ENCODE assay signal across 1 cellular context in the genomic region with DNA sequence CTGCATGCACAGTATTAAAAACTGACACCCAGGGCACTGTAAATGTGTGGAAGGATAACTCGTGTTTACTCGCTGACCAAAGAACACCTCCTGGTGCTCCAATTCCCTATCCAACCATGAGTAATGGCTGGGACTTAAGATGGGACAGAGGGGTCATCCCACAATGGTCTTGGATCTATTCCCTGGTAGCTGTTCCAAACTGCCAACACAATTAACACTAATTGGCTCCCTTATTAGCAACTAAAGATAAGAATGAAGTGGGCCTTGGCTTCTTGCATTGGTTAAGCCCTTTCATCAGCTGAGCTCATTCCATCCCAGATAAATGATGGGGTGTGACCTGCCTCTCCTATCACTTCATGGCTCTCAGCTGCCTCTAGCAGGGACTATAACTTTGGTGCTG.
TF ChIP-seq lines count a peak whose summit lies in the region.

No MANE protein-coding gene starts in this region.

TF ChIP-seq in K562, 482 proteins besides CTCF, POLR2A, EP300 and RAD21:
- TF ChIP-seq RBM39 (optimal IDR thresholded peaks at IDR 0.05; ENCODE audit: low read depth, low read length) (no peak), PATZ1 (CRISPR knock-in tag; IDR thresholded peaks at IDR 0.05; ENCODE audit: borderline replicate concordance) (no peak), ZNF12 (CRISPR knock-in tag; IDR thresholded peaks at IDR 0.05) (no peak), TBL1XR1 (IDR thresholded peaks at IDR 0.05; ENCODE audit: low read length in 2 of 2) (no peak), WHSC1 (IDR thresholded peaks at IDR 0.05; ENCODE audit: low read length) (no peak), RNF219 (CRISPR knock-in tag; IDR thresholded peaks at IDR 0.05) (no peak)
TF ChIP-seq in K562: peak in this region for 0.
